Comparison of ENCODE assay signal across 13 cellular contexts in genomic region chr19:15126511-15126910, GRCh38. TPM values are rescaled to one million over a fixed set of nuclear protein-coding genes. Genes with fewer than 3 reads are reported as not detected.
DNase-seq lines count a peak whose midpoint lies in the region; ATAC-seq and TF ChIP-seq lines count a peak whose summit lies in the region.
"Had no signal": no experiment of that assay in that cellular context is flagged by ENCODE, and none has a peak within 500 bp of the region (broad histone marks: within the 10 kb centered on the region; RNA-seq: fewer than 3 reads in every experiment).

No MANE protein-coding gene starts in this region.

- no peak for TF ChIP-seq EP300 in esophagus muscularis mucosa (IDR thresholded peaks at IDR 0.05)

- TF ChIP-seq POLR2A in esophagus muscularis mucosa (IDR thresholded peaks at IDR 0.05; ENCODE audit: low read depth) = no peak

- H3K9me3 ChIP-seq in OCI-LY7 (ENCODE audit: low read length) = no peaks in the 10 kb centered on the region
- no peaks in the 10 kb centered on the region for H3K9me3 ChIP-seq in esophagus muscularis mucosa
- no peaks in the 10 kb centered on the region for H3K9me3 ChIP-seq in smooth muscle cell (replicated peaks; ENCODE audit: low read depth)

- peak overlapping the region; percentile 67 for H3K4me2 ChIP-seq in OCI-LY7 (ENCODE audit: low read length)
- peak overlapping the region; percentile 88 for H3K4me2 ChIP-seq in smooth muscle cell

- peak overlapping the region; percentile 44 for H3K27ac ChIP-seq in OCI-LY7 (ENCODE audit: low read depth, low read length, poor library complexity, severe bottlenecking)
- peak overlapping the region; percentile 85 to 95 (median 94) for H3K27ac ChIP-seq in esophagus muscularis mucosa (replicated peaks in 1 of 4)
- H3K27ac ChIP-seq in smooth muscle cell (ENCODE audit: low read depth) = peak overlapping the region; percentile 60

- H3K9me3 Mint-ChIP-seq in activated CD8-positive, alpha-beta T cell treated with anti-CD3 and anti-CD28 coated beads for 36 hours = no peaks in the 10 kb centered on the region
- no peaks in the 10 kb centered on the region for H3K9me3 Mint-ChIP-seq in activated CD8-positive, alpha-beta T cell treated with anti-CD3 and anti-CD28 coated beads, Interleukin-2, amount 10 ng/mL, durations not matched to agents 7 days and 5 days (ENCODE audit: insufficient read depth)

- TF ChIP-seq CTCF in activated CD8-positive, alpha-beta T cell treated with anti-CD3 and anti-CD28 coated beads for 36 hours (IDR thresholded peaks at IDR 0.05) = no peak
- TF ChIP-seq CTCF in OCI-LY7 (conservative IDR thresholded peaks at IDR 0.05; ENCODE audit: low read length) (no peak), esophagus muscularis mucosa (IDR thresholded peaks at IDR 0.05) (no peak), smooth muscle cell (IDR thresholded peaks at IDR 0.05; ENCODE audit: borderline replicate concordance, insufficient read depth, poor library complexity, severe bottlenecking) (no peak)

- H4K20me1 ChIP-seq in OCI-LY7 (ENCODE audit: insufficient read depth, low read length) (no peaks in the 10 kb centered on the region), smooth muscle cell (ENCODE audit: low read depth) (no peaks in the 10 kb centered on the region)

- H2AFZ ChIP-seq in OCI-LY7 (ENCODE audit: low read length) = peak overlapping the region; percentile 88
- H2AFZ ChIP-seq in smooth muscle cell (ENCODE audit: low read depth) = peak overlapping the region; percentile 64

- DNase-seq in activated CD8-positive, alpha-beta T cell treated with anti-CD3 and anti-CD28 coated beads for 36 hours = no peak
- no peak for DNase-seq in activated CD8-positive, alpha-beta T cell treated with anti-CD3 and anti-CD28 coated beads, Interleukin-2, amount 10 ng/mL, durations not matched to agents 7 days and 5 days
- DNase-seq in OCI-LY7 (ENCODE audit: low spot score) (no peak), esophagus muscularis mucosa (ENCODE audit: extremely low spot score) (no peak), smooth muscle cell (lab: John Stamatoyannopoulos, UW; ENCODE audit: unreplicated experiment) (no peak), ACHN (no peak)
- DNase-seq: activated CD4-positive, alpha-beta T cell treated with anti-CD3 and anti-CD28 coated beads for 1 hour; activated gamma-delta T cell treated with Interleukin-2 at 50 U/mL for 16 hours; foreskin melanocyte; left cardiac atrium had no signal

- H3K27me3 Mint-ChIP-seq in activated CD8-positive, alpha-beta T cell treated with anti-CD3 and anti-CD28 coated beads for 36 hours = no peaks in the 10 kb centered on the region
- H3K27me3 Mint-ChIP-seq in activated CD8-positive, alpha-beta T cell treated with anti-CD3 and anti-CD28 coated beads, Interleukin-2, amount 10 ng/mL, durations not matched to agents 7 days and 5 days (ENCODE audit: low read depth) = no peaks in the 10 kb centered on the region

- peaks cover 11% of the 10 kb centered on the region for H3K36me3 Mint-ChIP-seq in activated CD8-positive, alpha-beta T cell treated with anti-CD3 and anti-CD28 coated beads for 36 hours (ENCODE audit: low read depth)
- H3K36me3 Mint-ChIP-seq in activated CD8-positive, alpha-beta T cell treated with anti-CD3 and anti-CD28 coated beads, Interleukin-2, amount 10 ng/mL, durations not matched to agents 7 days and 5 days (ENCODE audit: low read depth) = peaks cover 14% of the 10 kb centered on the region

- POLR2A ChIA-PET in activated CD8-positive, alpha-beta T cell treated with anti-CD3 and anti-CD28 coated beads for 36 hours (lab: Charles Lee) = interaction anchor here (1.1 to 5.9 kb wide), 3 partner anchors 13 to 293 kb away, joined by 3 to 48 read pairs (median 4); partner anchors contain the start of gene AKAP8L
- POLR2A ChIA-PET in activated CD8-positive, alpha-beta T cell treated with anti-CD3 and anti-CD28 coated beads, Interleukin-2, amount 10 ng/mL, durations not matched to agents 7 days and 5 days (lab: Charles Lee) = interaction anchor here (1.3 kb wide), 1 partner anchor 14 kb away, joined by 3 read pairs; no protein-coding TSS in a partner anchor
- POLR2A ChIA-PET in OCI-LY7 (lab: Charles Lee) = interaction anchor here (0.6 to 0.9 kb wide), 4 partner anchors 171 to 840 kb away, joined by 3 to 4 read pairs (median 3); no protein-coding TSS in a partner anchor

- ATAC-seq in activated CD8-positive, alpha-beta T cell treated with anti-CD3 and anti-CD28 coated beads for 36 hours = no peak
- ATAC-seq in activated CD8-positive, alpha-beta T cell treated with anti-CD3 and anti-CD28 coated beads, Interleukin-2, amount 10 ng/mL, durations not matched to agents 7 days and 5 days = no peak
- ATAC-seq in GM21717 (IDR thresholded peaks at IDR 0.05; ENCODE audit: unreplicated experiment) = no peak
- no peak for ATAC-seq in GM21825 (IDR thresholded peaks at IDR 0.05; ENCODE audit: unreplicated experiment)

- intact Hi-C loops in activated CD8-positive, alpha-beta T cell treated with anti-CD3 and anti-CD28 coated beads for 36 hours (cut with micrococcal nuclease) = no loop called here
- intact Hi-C loops in OCI-LY7 (cut with micrococcal nuclease; ENCODE audit: unreplicated experiment) (no loop called here), esophagus muscularis mucosa (cut with DNase I) (no loop called here)

- H3K36me3 ChIP-seq in OCI-LY7 (ENCODE audit: insufficient read depth, low read length) (peaks cover 14% of the 10 kb centered on the region), esophagus muscularis mucosa (peaks cover 7 to 20% (median 18%) of the 10 kb centered on the region in 4 donors), smooth muscle cell (ENCODE audit: low read depth) (no peaks in the 10 kb centered on the region)

- H3K27me3 ChIP-seq in esophagus muscularis mucosa (no peaks in the 10 kb centered on the region), smooth muscle cell (ENCODE audit: low read depth) (no peaks in the 10 kb centered on the region)

- CTCF ChIA-PET in activated CD8-positive, alpha-beta T cell treated with anti-CD3 and anti-CD28 coated beads for 36 hours (lab: Charles Lee) = interaction anchor here (1.0 to 4.0 kb wide), 7 partner anchors 12 to 293 kb away, joined by 4 to 25 read pairs (median 5); partner anchors contain the start of gene AKAP8L
- CTCF ChIA-PET in activated CD8-positive, alpha-beta T cell treated with anti-CD3 and anti-CD28 coated beads, Interleukin-2, amount 10 ng/mL, durations not matched to agents 7 days and 5 days (lab: Charles Lee) = interaction anchor here (1.3 to 3.0 kb wide), 3 partner anchors 25 to 34 kb away, joined by 5 to 22 read pairs (median 7); no protein-coding TSS in a partner anchor
- CTCF ChIA-PET in OCI-LY7 (lab: Charles Lee; ENCODE audit: unreplicated experiment) = interaction anchor here (0.5 kb wide), 1 partner anchor 293 kb away, joined by 3 read pairs; no protein-coding TSS in a partner anchor

- in situ Hi-C loops in ACHN (cut with HindIII; ENCODE audit: low pct_ligation_motif_present, low pct_unique_long_range_greater_than_20kb, low sequenced_read_pairs) = no loop called here

- H3K27ac Mint-ChIP-seq in activated CD8-positive, alpha-beta T cell treated with anti-CD3 and anti-CD28 coated beads for 36 hours = peak overlapping the region; percentile 79
- no peak overlapping the region for H3K27ac Mint-ChIP-seq in activated CD8-positive, alpha-beta T cell treated with anti-CD3 and anti-CD28 coated beads, Interleukin-2, amount 10 ng/mL, durations not matched to agents 7 days and 5 days

- H3K9ac ChIP-seq in smooth muscle cell (ENCODE audit: low read depth) = no peak overlapping the region

- WGBS in esophagus muscularis mucosa = 62% methylated on average over 2 of the region's 2 CpGs
- WGBS in smooth muscle cell (ENCODE audit: low lambda C conversion rate) = 78% methylated on average over 2 of the region's 2 CpGs

- H3K4me3 Mint-ChIP-seq in activated CD8-positive, alpha-beta T cell treated with anti-CD3 and anti-CD28 coated beads for 36 hours = peak overlapping the region; percentile 94
- H3K4me3 Mint-ChIP-seq in activated CD8-positive, alpha-beta T cell treated with anti-CD3 and anti-CD28 coated beads, Interleukin-2, amount 10 ng/mL, durations not matched to agents 7 days and 5 days = no peak overlapping the region

- H3F3A ChIP-seq in smooth muscle cell (ENCODE audit: low read depth) = no peaks in the 10 kb centered on the region

- peaks cover 23% of the 10 kb centered on the region for H3K4me1 Mint-ChIP-seq in activated CD8-positive, alpha-beta T cell treated with anti-CD3 and anti-CD28 coated beads for 36 hours (ENCODE audit: low read depth)
- peaks cover 32% of the 10 kb centered on the region for H3K4me1 Mint-ChIP-seq in activated CD8-positive, alpha-beta T cell treated with anti-CD3 and anti-CD28 coated beads, Interleukin-2, amount 10 ng/mL, durations not matched to agents 7 days and 5 days (ENCODE audit: low read depth)

- no TSS peak for BruUV-seq in OCI-LY7 (replicated peaks; lab: Mats Ljungman, UMichigan)

- H3K9me2 ChIP-seq in OCI-LY7 (ENCODE audit: insufficient read depth, low read length) = no peaks in the 10 kb centered on the region

- H3K79me2 ChIP-seq in OCI-LY7 (ENCODE audit: insufficient read depth, low read depth, low read length) = peaks cover 11% of the 10 kb centered on the region; the same call in 1 of the 2 replicates
- peaks cover 19% of the 10 kb centered on the region for H3K79me2 ChIP-seq in smooth muscle cell (ENCODE audit: low read depth)

- H3K4me3 ChIP-seq in OCI-LY7 (ENCODE audit: low read depth, low read length, poor library complexity, severe bottlenecking) = peak overlapping the region; percentile 86
- H3K4me3 ChIP-seq in esophagus muscularis mucosa = no peak overlapping the region
- peak overlapping the region; percentile 62 for H3K4me3 ChIP-seq in smooth muscle cell

- H3K4me1 ChIP-seq in OCI-LY7 (ENCODE audit: insufficient read depth, low read length, poor library complexity, severe bottlenecking) (peaks cover 15% of the 10 kb centered on the region), esophagus muscularis mucosa (peaks cover 19 to 30% (median 29%) of the 10 kb centered on the region in 4 donors), smooth muscle cell (ENCODE audit: low read depth) (peaks cover 7% of the 10 kb centered on the region)

RNA-seq across cellular contexts. Expression of gene SYDE1, which starts 19.3 kb away (rescaled TPM):
- 1 to 10 TPM; 1.1 to 1.8 TPM for total RNA-seq in activated CD8-positive, alpha-beta T cell treated with anti-CD3 and anti-CD28 coated beads for 36 hours
- total RNA-seq in activated CD8-positive, alpha-beta T cell treated with anti-CD3 and anti-CD28 coated beads, Interleukin-2, amount 10 ng/mL, durations not matched to agents 7 days and 5 days = under 1 TPM in 1 of 2 experiments, not detected in 1; 0.13 TPM
- total RNA-seq in OCI-LY7 (2014; rRNA removed; shearing (Covaris generic)) = not detected in 2 replicates
- total RNA-seq in OCI-LY7 (2022) (not detected in 2 replicates), esophagus muscularis mucosa (100 to 1,000 TPM in 1 of 4 donors, 10 to 100 TPM in 3; 42.8 to 106 (median 77.1) TPM), smooth muscle cell (27.6 and 39.3 TPM in 2 replicates)
- polyA plus RNA-seq in smooth muscle cell = 42.2 and 51.6 TPM in 2 replicates

RNA-seq across cellular contexts. Expression of gene OR1I1, which starts 44.5 kb away (rescaled TPM):
- not detected for total RNA-seq in activated CD8-positive, alpha-beta T cell treated with anti-CD3 and anti-CD28 coated beads for 36 hours
- total RNA-seq in activated CD8-positive, alpha-beta T cell treated with anti-CD3 and anti-CD28 coated beads, Interleukin-2, amount 10 ng/mL, durations not matched to agents 7 days and 5 days = not detected
- total RNA-seq in OCI-LY7 (2014; rRNA removed; shearing (Covaris generic)) = not detected in 2 replicates
- total RNA-seq in OCI-LY7 (2022) = not detected in 2 replicates
- not detected for total RNA-seq in esophagus muscularis mucosa
- total RNA-seq in smooth muscle cell = not detected in 2 replicates
- polyA plus RNA-seq in smooth muscle cell = not detected in 2 replicates
- total RNA-seq: left cardiac atrium, temporal lobe had no signal

Comparison
In these comparisons a context has a peak if more than half of its experiments do, and no peak if none do; other contexts are left out.
1. H3K27ac ChIP-seq: peak in every context shown above with its lines; median percentile 94 in esophagus muscularis mucosa; 60 in smooth muscle cell; 44 in OCI-LY7.
2. H3K4me3 ChIP-seq: peak in OCI-LY7 (single experiment) and smooth muscle cell (single experiment); none in esophagus muscularis mucosa (0 of 4).
3. RNA of gene SYDE1, which starts 19.3 kb away (total RNA-seq): 42.8 to 106 TPM in esophagus muscularis mucosa and 27.6 to 39.3 TPM in smooth muscle cell; 1.1 to 1.8 TPM in activated CD8-positive, alpha-beta T cell treated with anti-CD3 and anti-CD28 coated beads for 36 hours, 0.13 TPM in activated CD8-positive, alpha-beta T cell treated with anti-CD3 and anti-CD28 coated beads, Interleukin-2, amount 10 ng/mL, durations not matched to agents 7 days and 5 days and not detected in OCI-LY7; every median in the first group is over 10 times any median in the second.